In genomic region chr16:85271198-85271597, GRCh38 we compare ENCODE assay signal across 21 cellular contexts.
"Had no signal": no experiment of that assay in that cellular context is flagged by ENCODE, and none has a peak within 500 bp of the region (broad histone marks: within the 10 kb centered on the region; RNA-seq: fewer than 3 reads in every experiment).

No MANE protein-coding gene starts in this region.

- H3K27ac Mint-ChIP-seq: dendritic cell treated with granulocyte-macrophage colony-stimulating factor and Interleukin-4, amounts not matched to agents 40 ng/mL and 50 ng/mL, for 4 days; natural killer cell had no signal

- DNase-seq: cerebellar nuclear complex; erythroblast; foreskin melanocyte; heart left ventricle; hypothalamus; kidney glomerular epithelial cell; mammary epithelial cell; natural killer cell; posterior cingulate gyrus; sigmoid colon; stimulated activated CD4-positive, alpha-beta T cell treated with anti-CD3 and anti-CD28 coated beads, Interleukin-2, amount 100 ng/mL, for 24 hours; stimulated activated naive CD4-positive, alpha-beta T cell; stomach; substantia nigra; transverse colon had no signal

- H3K4me3 ChIP-seq: heart left ventricle, right atrium auricular region, sigmoid colon, skin epidermis, stomach, thoracic aorta, transverse colon had no signal

- H3K27me3 ChIP-seq: heart left ventricle, neutrophil, right atrium auricular region, sigmoid colon, stomach, transverse colon had no signal

- H3K4me1 ChIP-seq: heart left ventricle, right atrium auricular region, transverse colon had no signal

- H3K4me1 Mint-ChIP-seq: natural killer cell had no signal

- H3K4me3 Mint-ChIP-seq: dendritic cell treated with granulocyte-macrophage colony-stimulating factor and Interleukin-4, amounts not matched to agents 40 ng/mL and 50 ng/mL, for 4 days; natural killer cell had no signal

- H3K27ac ChIP-seq: heart left ventricle, neutrophil, right atrium auricular region, sigmoid colon, skin epidermis, stomach, thoracic aorta, transverse colon had no signal

- H3K9me3 Mint-ChIP-seq: dendritic cell treated with granulocyte-macrophage colony-stimulating factor and Interleukin-4, amounts not matched to agents 40 ng/mL and 50 ng/mL, for 4 days; natural killer cell had no signal

- H3K36me3 ChIP-seq: heart left ventricle, neutrophil, right atrium auricular region, sigmoid colon, stomach, thoracic aorta, transverse colon had no signal

- ATAC-seq: heart left ventricle, left lobe of liver, natural killer cell had no signal

- H3K36me3 Mint-ChIP-seq: natural killer cell had no signal

- H3K9me3 ChIP-seq: heart left ventricle, neutrophil, right atrium auricular region, sigmoid colon, stomach, thoracic aorta, transverse colon had no signal
